In genomic region chr3:33277193-33277882, GRCh38 we compare ENCODE assay signal across 1 cellular context.
TF ChIP-seq lines count a peak whose summit lies in the region.

Gene FBXL2 (plus strand): TSS chr3:33277442. CDS start chr3:33277513, 71 bp downstream.

TF ChIP-seq in HepG2, 621 proteins besides CTCF, POLR2A, EP300 and RAD21 (continued from another document and continues in another):
- no peak for TF ChIP-seq ZBTB40 (IDR thresholded peaks at IDR 0.05)
- no peak for TF ChIP-seq ZBTB40 (CRISPR knock-in tag; IDR thresholded peaks at IDR 0.05)
- peak; percentile 21; the same call in 1 of the 2 replicates for TF ChIP-seq KMT2A (CRISPR knock-in tag; IDR thresholded peaks at IDR 0.05)
- TF ChIP-seq ZNF235 (CRISPR knock-in tag; IDR thresholded peaks at IDR 0.05; ENCODE audit: borderline replicate concordance), result 0 out of 2 replicates have a peak, but pooled peaks have one; percentile 32
- TF ChIP-seq ATF7-NPFF (CRISPR knock-in tag; IDR thresholded peaks at IDR 0.05; ENCODE audit: low read depth), result 0 out of 2 replicates have a peak, but pooled peaks have one; percentile 29
- TF ChIP-seq ZNF83 (CRISPR knock-in tag; IDR thresholded peaks at IDR 0.05; ENCODE audit: borderline replicate concordance), result 0 out of 2 replicates have a peak, but pooled peaks have one; percentile 40
- TF ChIP-seq MTF1 (CRISPR knock-in tag; IDR thresholded peaks at IDR 0.05), result no peak
- TF ChIP-seq ARNTL (CRISPR knock-in tag; IDR thresholded peaks at IDR 0.05), result 0 out of 2 replicates have a peak, but pooled peaks have one; percentile 37
- peak; percentile 75 for TF ChIP-seq RFX3 (CRISPR knock-in tag; IDR thresholded peaks at IDR 0.05)
- peak; percentile 72; the same call in 1 of the 2 replicates for TF ChIP-seq ZNF724P (CRISPR knock-in tag; IDR thresholded peaks at IDR 0.05; ENCODE audit: borderline replicate concordance)
- TF ChIP-seq SALL1 (CRISPR knock-in tag; IDR thresholded peaks at IDR 0.05), result peak; percentile 41; the same call in 1 of the 2 replicates
- TF ChIP-seq ZNF792 (CRISPR knock-in tag; IDR thresholded peaks at IDR 0.05), result 0 out of 2 replicates have a peak, but pooled peaks have one; percentile 27
- TF ChIP-seq KAT7 (CRISPR knock-in tag; IDR thresholded peaks at IDR 0.05; ENCODE audit: borderline replicate concordance), result no peak
- peak; percentile 36 for TF ChIP-seq AGO2 (optimal IDR thresholded peaks at IDR 0.05; ENCODE audit: low read depth, low read length)
- TF ChIP-seq POGK (CRISPR knock-in tag; conservative IDR thresholded peaks at IDR 0.05), result 0 out of 2 replicates have a peak, but pooled peaks have one; percentile 52
- TF ChIP-seq ZFY (CRISPR knock-in tag; IDR thresholded peaks at IDR 0.05), result peak; percentile 60
- peak; percentile 89 for TF ChIP-seq ARID4A (CRISPR knock-in tag; IDR thresholded peaks at IDR 0.05; ENCODE audit: borderline replicate concordance)
- TF ChIP-seq KAT2B (IDR thresholded peaks at IDR 0.05; ENCODE audit: borderline replicate concordance, low read depth, low read length), result no peak
- no peak for TF ChIP-seq ZNF142 (CRISPR knock-in tag; IDR thresholded peaks at IDR 0.05)
- peak; percentile 53; the same call in 1 of the 2 replicates for TF ChIP-seq ARNT2 (CRISPR knock-in tag; IDR thresholded peaks at IDR 0.05; ENCODE audit: low read depth)
- TF ChIP-seq ZSCAN25 (CRISPR knock-in tag; IDR thresholded peaks at IDR 0.05), result peak; percentile 24; the same call in 1 of the 2 replicates
- no peak for TF ChIP-seq SOX13 (IDR thresholded peaks at IDR 0.05)
- TF ChIP-seq SOX13 (CRISPR knock-in tag; conservative IDR thresholded peaks at IDR 0.05 in 1 of 2, IDR thresholded peaks at IDR 0.05 in 1 of 2), result no peak
- TF ChIP-seq NFYB (CRISPR knock-in tag; IDR thresholded peaks at IDR 0.05), result peak; percentile 76
- TF ChIP-seq MXI1 (IDR thresholded peaks at IDR 0.05; ENCODE audit: borderline replicate concordance, low read depth, low read length), result peak; percentile 82; the same call in 2 of the 3 replicates
- peak; percentile 64; the same call in 1 of the 2 replicates for TF ChIP-seq GABPB1 (CRISPR knock-in tag; IDR thresholded peaks at IDR 0.05)
- TF ChIP-seq ZMYM4 (CRISPR knock-in tag; IDR thresholded peaks at IDR 0.05), result peak; percentile 83
- no peak for TF ChIP-seq SP1 (IDR thresholded peaks at IDR 0.05)
- peak; percentile 72 for TF ChIP-seq SP1 (CRISPR knock-in tag; IDR thresholded peaks at IDR 0.05)
- peak; percentile 83 for TF ChIP-seq RAD51 (IDR thresholded peaks at IDR 0.05; ENCODE audit: borderline replicate concordance)
- TF ChIP-seq ZNF274 (CRISPR knock-in tag; IDR thresholded peaks at IDR 0.05), result 0 out of 2 replicates have a peak, but pooled peaks have one; percentile 18
- TF ChIP-seq PATZ1 (CRISPR knock-in tag; IDR thresholded peaks at IDR 0.05), result peak; percentile 32; the same call in 1 of the 2 replicates
- no peak for TF ChIP-seq FOSL1 (CRISPR knock-in tag; IDR thresholded peaks at IDR 0.05; ENCODE audit: borderline replicate concordance)
- no peak for TF ChIP-seq CERS6 (CRISPR knock-in tag; IDR thresholded peaks at IDR 0.05)
